ENCODE assay signal across 1 cellular context in genomic region chr16:67977469-67978227, GRCh38.
TF ChIP-seq lines count a peak whose summit lies in the region.

No MANE protein-coding gene starts in this region.

TF ChIP-seq in A549, 52 proteins besides CTCF, POLR2A, EP300 and RAD21:
- TF ChIP-seq CHD4 (IDR thresholded peaks at IDR 0.05; ENCODE audit: borderline replicate concordance) (no peak), BCL3 (IDR thresholded peaks at IDR 0.05) (no peak), FOSL2 (IDR thresholded peaks at IDR 0.05) (no peak), FOSL2 (CRISPR knock-in tag; IDR thresholded peaks at IDR 0.05) (no peak), FOXS1 (CRISPR knock-in tag; IDR thresholded peaks at IDR 0.05) (no peak), HMGXB4 (CRISPR knock-in tag; IDR thresholded peaks at IDR 0.05; ENCODE audit: borderline replicate concordance) (no peak), EHMT2 (IDR thresholded peaks at IDR 0.05; ENCODE audit: low read depth) (no peak)
